22 cellular contexts compared by ENCODE assay signal in genomic region chr16:46928811-46929210, GRCh38.
"Had no signal": no experiment of that assay in that cellular context is flagged by ENCODE, and none has a peak within 500 bp of the region (broad histone marks: within the 10 kb centered on the region; RNA-seq: fewer than 3 reads in every experiment).

No MANE protein-coding gene starts in this region.

- H3K27ac ChIP-seq: adrenal gland, body of pancreas, coronary artery had no signal

- H3K36me3 ChIP-seq: adrenal gland had no signal

- H3K4me1 Mint-ChIP-seq: activated naive CD4-positive, alpha-beta T cell treated with anti-CD3 and anti-CD28 coated beads, Interleukin-2, amount 50 U/mL, for 24 hours had no signal

- FAIRE-seq: endothelial cell of umbilical vein had no signal

- H3K9me3 ChIP-seq: adrenal gland, body of pancreas, tibial nerve had no signal

- DNase-seq: activated CD4-positive, alpha-beta memory T cell treated with anti-CD3 and anti-CD28 coated beads for 36 hours; activated CD8-positive, alpha-beta memory T cell treated with anti-CD3 and anti-CD28 coated beads, Interleukin-2, amount 10 ng/mL, durations not matched to agents 7 days and 5 days; activated effector memory CD4-positive, alpha-beta T cell treated with Interleukin-2 at 50 U/mL for 16 hours; activated T-cell treated with anti-CD3 and anti-CD28 coated beads, Interleukin-2, amount 50 U/mL, for 1 hour; central memory CD4-positive, alpha-beta T cell; effector CD4-positive, alpha-beta T cell; foreskin fibroblast; kidney glomerular epithelial cell; left ventricle myocardium superior; mesenchymal stem cell; retina; stimulated activated CD4-positive, alpha-beta T cell treated with anti-CD3 and anti-CD28 coated beads, Interleukin-15, amount 100 ng/mL, for 24 hours; stimulated activated CD4-positive, alpha-beta T cell treated with anti-CD3 and anti-CD28 coated beads, Interleukin-4, amount 100 ng/mL, for 1 hour; stimulated activated naive CD4-positive, alpha-beta T cell; T-helper 9 cell had no signal

- ATAC-seq: left ventricle myocardium superior; natural killer cell treated with Interleukin-12 subunit alpha and Interleukin-12 subunit beta and Interleukin-15 and Interleukin-18, amount 100 ng/mL, for 72 hours had no signal

- H3K36me3 Mint-ChIP-seq: activated CD8-positive, alpha-beta memory T cell treated with anti-CD3 and anti-CD28 coated beads, Interleukin-2, amount 10 ng/mL, durations not matched to agents 7 days and 5 days; natural killer cell treated with Interleukin-12 subunit alpha and Interleukin-12 subunit beta and Interleukin-15 and Interleukin-18, amount 100 ng/mL, for 72 hours had no signal

- H3K4me3 ChIP-seq: adrenal gland, body of pancreas, coronary artery, tibial nerve had no signal

- H3K4me3 Mint-ChIP-seq: activated CD4-positive, alpha-beta memory T cell treated with anti-CD3 and anti-CD28 coated beads for 36 hours; activated CD8-positive, alpha-beta memory T cell treated with anti-CD3 and anti-CD28 coated beads, Interleukin-2, amount 10 ng/mL, durations not matched to agents 7 days and 5 days; activated naive CD4-positive, alpha-beta T cell treated with anti-CD3 and anti-CD28 coated beads, Interleukin-2, amount 50 U/mL, for 24 hours; natural killer cell treated with Interleukin-12 subunit alpha and Interleukin-12 subunit beta and Interleukin-15 and Interleukin-18, amount 100 ng/mL, for 72 hours had no signal

- H3K27me3 ChIP-seq: adrenal gland, body of pancreas, tibial nerve had no signal

- H3K9me3 Mint-ChIP-seq: activated CD4-positive, alpha-beta memory T cell treated with anti-CD3 and anti-CD28 coated beads for 36 hours; activated naive CD4-positive, alpha-beta T cell treated with anti-CD3 and anti-CD28 coated beads, Interleukin-2, amount 50 U/mL, for 24 hours; natural killer cell treated with Interleukin-12 subunit alpha and Interleukin-12 subunit beta and Interleukin-15 and Interleukin-18, amount 100 ng/mL, for 72 hours had no signal

- H3K4me1 ChIP-seq: body of pancreas had no signal

- H3K27ac Mint-ChIP-seq: activated CD4-positive, alpha-beta memory T cell treated with anti-CD3 and anti-CD28 coated beads for 36 hours; activated CD8-positive, alpha-beta memory T cell treated with anti-CD3 and anti-CD28 coated beads, Interleukin-2, amount 10 ng/mL, durations not matched to agents 7 days and 5 days; activated naive CD4-positive, alpha-beta T cell treated with anti-CD3 and anti-CD28 coated beads, Interleukin-2, amount 50 U/mL, for 24 hours; natural killer cell treated with Interleukin-12 subunit alpha and Interleukin-12 subunit beta and Interleukin-15 and Interleukin-18, amount 100 ng/mL, for 72 hours had no signal

- H3K27me3 Mint-ChIP-seq: activated CD4-positive, alpha-beta memory T cell treated with anti-CD3 and anti-CD28 coated beads for 36 hours; activated CD8-positive, alpha-beta memory T cell treated with anti-CD3 and anti-CD28 coated beads, Interleukin-2, amount 10 ng/mL, durations not matched to agents 7 days and 5 days; activated naive CD4-positive, alpha-beta T cell treated with anti-CD3 and anti-CD28 coated beads, Interleukin-2, amount 50 U/mL, for 24 hours; natural killer cell treated with Interleukin-12 subunit alpha and Interleukin-12 subunit beta and Interleukin-15 and Interleukin-18, amount 100 ng/mL, for 72 hours had no signal
